9 cellular contexts compared by ENCODE assay signal in genomic region chr12:1602706-1603105, GRCh38. TPM values are rescaled to one million over a fixed set of nuclear protein-coding genes. Genes with fewer than 3 reads are reported as not detected.
DNase-seq lines count a peak whose midpoint lies in the region; ATAC-seq and TF ChIP-seq lines count a peak whose summit lies in the region.
"Not testable (repeated sequence)": the region's sequence is repeated elsewhere in the genome, so short reads cannot be mapped to it uniquely, and the experiment has no call there.
"Had no signal": no experiment of that assay in that cellular context is flagged by ENCODE, and none has a peak within 500 bp of the region (broad histone marks: within the 10 kb centered on the region; RNA-seq: fewer than 3 reads in every experiment).

No MANE protein-coding gene starts in this region.

- intact Hi-C loops in CD4-positive, alpha-beta memory T cell (cut with micrococcal nuclease), result loop anchor here (10.0 kb wide), 1 partner anchor 328 kb away; no protein-coding TSS in a partner anchor
- intact Hi-C loops in transverse colon (cut with DNase I; ENCODE audit: low total_unique reads), result not testable (repeated sequence)

- not testable (repeated sequence) for DNase-seq in CD4-positive, alpha-beta memory T cell; activated CD8-positive, alpha-beta T cell treated with anti-CD3 and anti-CD28 coated beads, Interleukin-2, amount 10 ng/mL, durations not matched to agents 7 days and 5 days; effector memory CD4-positive, alpha-beta T cell; naive thymus-derived CD8-positive, alpha-beta T cell; transverse colon

- TF ChIP-seq POLR2A in transverse colon (IDR thresholded peaks at IDR 0.05), result not testable (repeated sequence)

- not testable (repeated sequence) for TF ChIP-seq CTCF in transverse colon (IDR thresholded peaks at IDR 0.05)

- peak overlapping the region; percentile 78 to 100 (median 98) for H3K27ac Mint-ChIP-seq in CD4-positive, alpha-beta memory T cell
- peak overlapping the region in 1 of 3 donors; percentile 72 for H3K27ac Mint-ChIP-seq in IgD-negative memory B cell
- H3K27ac Mint-ChIP-seq in T-helper 1 cell treated with Interleukin-12 subunit alpha and Interleukin-12 subunit beta and Interleukin-4 antibody, amounts not matched to agents 30 μg/mL and 1 μg/mL, for 36 hours, result peak overlapping the region; percentile 89
- H3K27ac Mint-ChIP-seq in activated CD8-positive, alpha-beta T cell treated with anti-CD3 and anti-CD28 coated beads, Interleukin-2, amount 10 ng/mL, durations not matched to agents 7 days and 5 days, result peak overlapping the region; percentile 90
- H3K27ac Mint-ChIP-seq in activated naive CD8-positive, alpha-beta T cell, result peak overlapping the region; percentile 93
- H3K27ac Mint-ChIP-seq in naive thymus-derived CD8-positive, alpha-beta T cell, result peak overlapping the region in 9 of 10 donors; percentile 97 to 99 (median 98)

- H3K9me3 ChIP-seq in CD4-positive, alpha-beta memory T cell (ENCODE audit: control insufficient read depth in 1 of 2, low read length in 2 of 2); effector memory CD4-positive, alpha-beta T cell (ENCODE audit: control insufficient read depth, low read length); transverse colon: not testable (repeated sequence)

- TF ChIP-seq EP300 in transverse colon (IDR thresholded peaks at IDR 0.05; ENCODE audit: low read depth), result not testable (repeated sequence)

- H3K36me3 ChIP-seq in CD4-positive, alpha-beta memory T cell (ENCODE audit: insufficient read depth, low read length); effector memory CD4-positive, alpha-beta T cell (ENCODE audit: control insufficient read depth, insufficient read depth, low read length); transverse colon: not testable (repeated sequence)

- POLR2A ChIA-PET in CD4-positive, alpha-beta memory T cell (lab: Charles Lee; ENCODE audit: partially characterized antibody), result interaction anchor here (0.8 to 4.6 kb wide), 4 partner anchors 10 to 484 kb away, joined by 3 to 142 read pairs (median 5); partner anchors contain the start of gene FBXL14
- POLR2A ChIA-PET in activated CD8-positive, alpha-beta T cell treated with anti-CD3 and anti-CD28 coated beads, Interleukin-2, amount 10 ng/mL, durations not matched to agents 7 days and 5 days (lab: Charles Lee), result interaction anchor here (0.9 to 3.7 kb wide), 2 partner anchors 9 to 52 kb away, joined by 4 to 39 read pairs; partner anchors contain the start of gene FBXL14
- POLR2A ChIA-PET in naive thymus-derived CD8-positive, alpha-beta T cell (lab: Charles Lee), result interaction anchor here (0.9 to 3.5 kb wide), 7 partner anchors 9 to 493 kb away, joined by 3 to 62 read pairs (median 6); partner anchors contain the start of gene FBXL14

- H3K4me3 Mint-ChIP-seq in CD4-positive, alpha-beta memory T cell, result peak overlapping the region in 6 of 8 donors; percentile 36 to 93 (median 68)
- H3K4me3 Mint-ChIP-seq in IgD-negative memory B cell, result peak overlapping the region in 3 of 4 donors; percentile 25 to 94 (median 57)
- H3K4me3 Mint-ChIP-seq in T-helper 1 cell treated with Interleukin-12 subunit alpha and Interleukin-12 subunit beta and Interleukin-4 antibody, amounts not matched to agents 30 μg/mL and 1 μg/mL, for 36 hours; activated CD8-positive, alpha-beta T cell treated with anti-CD3 and anti-CD28 coated beads, Interleukin-2, amount 10 ng/mL, durations not matched to agents 7 days and 5 days: not testable (repeated sequence)
- peak overlapping the region; percentile 91 for H3K4me3 Mint-ChIP-seq in activated naive CD8-positive, alpha-beta T cell
- peak overlapping the region in 7 of 10 donors; percentile 32 to 97 (median 50) for H3K4me3 Mint-ChIP-seq in naive thymus-derived CD8-positive, alpha-beta T cell

- not testable (repeated sequence) for H3K27me3 ChIP-seq in CD4-positive, alpha-beta memory T cell (ENCODE audit: insufficient read depth, low read length); effector memory CD4-positive, alpha-beta T cell (replicated peaks; ENCODE audit: control insufficient read depth, insufficient read depth, low read length, poor library complexity, severe bottlenecking); transverse colon

- H3K4me1 Mint-ChIP-seq in CD4-positive, alpha-beta memory T cell, result peaks cover 18 to 53% (median 28%) of the 10 kb centered on the region in 4 donors
- peaks cover 19 to 28% (median 23%) of the 10 kb centered on the region in 3 donors for H3K4me1 Mint-ChIP-seq in IgD-negative memory B cell
- H3K4me1 Mint-ChIP-seq in T-helper 1 cell treated with Interleukin-12 subunit alpha and Interleukin-12 subunit beta and Interleukin-4 antibody, amounts not matched to agents 30 μg/mL and 1 μg/mL, for 36 hours (ENCODE audit: low read depth), result peaks cover 28% of the 10 kb centered on the region
- peaks cover 39% of the 10 kb centered on the region for H3K4me1 Mint-ChIP-seq in activated CD8-positive, alpha-beta T cell treated with anti-CD3 and anti-CD28 coated beads, Interleukin-2, amount 10 ng/mL, durations not matched to agents 7 days and 5 days (ENCODE audit: low read depth)
- peaks cover 34% of the 10 kb centered on the region for H3K4me1 Mint-ChIP-seq in activated naive CD8-positive, alpha-beta T cell (ENCODE audit: low read depth)
- peaks cover 18 to 38% (median 33%) of the 10 kb centered on the region in 4 donors for H3K4me1 Mint-ChIP-seq in naive thymus-derived CD8-positive, alpha-beta T cell

- H3K27ac ChIP-seq in CD4-positive, alpha-beta memory T cell (ENCODE audit: low read depth, low read length), result peak overlapping the region; percentile 60
- H3K27ac ChIP-seq in effector memory CD4-positive, alpha-beta T cell (ENCODE audit: insufficient read depth, low read length, poor library complexity, severe bottlenecking), result peak overlapping the region; percentile 72
- H3K27ac ChIP-seq in transverse colon, result peak overlapping the region in 3 of 4 donors; percentile 76 to 88 (median 80)

- H3K9me3 Mint-ChIP-seq in CD4-positive, alpha-beta memory T cell; IgD-negative memory B cell; T-helper 1 cell treated with Interleukin-12 subunit alpha and Interleukin-12 subunit beta and Interleukin-4 antibody, amounts not matched to agents 30 μg/mL and 1 μg/mL, for 36 hours; activated CD8-positive, alpha-beta T cell treated with anti-CD3 and anti-CD28 coated beads, Interleukin-2, amount 10 ng/mL, durations not matched to agents 7 days and 5 days (ENCODE audit: insufficient read depth); activated naive CD8-positive, alpha-beta T cell (ENCODE audit: low read depth); naive thymus-derived CD8-positive, alpha-beta T cell: not testable (repeated sequence)

- ATAC-seq in activated CD8-positive, alpha-beta T cell treated with anti-CD3 and anti-CD28 coated beads, Interleukin-2, amount 10 ng/mL, durations not matched to agents 7 days and 5 days; naive thymus-derived CD8-positive, alpha-beta T cell: not testable (repeated sequence)

- H3K36me3 Mint-ChIP-seq in CD4-positive, alpha-beta memory T cell; IgD-negative memory B cell; T-helper 1 cell treated with Interleukin-12 subunit alpha and Interleukin-12 subunit beta and Interleukin-4 antibody, amounts not matched to agents 30 μg/mL and 1 μg/mL, for 36 hours (ENCODE audit: low read depth); activated CD8-positive, alpha-beta T cell treated with anti-CD3 and anti-CD28 coated beads, Interleukin-2, amount 10 ng/mL, durations not matched to agents 7 days and 5 days (ENCODE audit: low read depth); activated naive CD8-positive, alpha-beta T cell; naive thymus-derived CD8-positive, alpha-beta T cell: not testable (repeated sequence)

- in situ Hi-C loops in transverse colon (cut with MboI; ENCODE audit: low pct_ligation_motif_present in 1 of 4, low pct_unique_long_range_greater_than_20kb in 1 of 4, low sequenced_read_pairs in 3 of 4), result loop anchor here in 1 of 4 donors (10.0 kb wide), 1 partner anchor 488 kb away; no protein-coding TSS in a partner anchor

- WGBS in transverse colon (ENCODE audit: low coverage in 1 of 2), 2 donors, result 76 to 90% methylated on average over 2 to 9 of the region's 9 CpGs

- H3K4me1 ChIP-seq in CD4-positive, alpha-beta memory T cell (ENCODE audit: insufficient read depth, low read length), result peaks cover 27% of the 10 kb centered on the region
- peaks cover 11% of the 10 kb centered on the region for H3K4me1 ChIP-seq in effector memory CD4-positive, alpha-beta T cell (ENCODE audit: control insufficient read depth, insufficient read depth, low read length, poor library complexity, severe bottlenecking)
- peaks cover 13 to 41% (median 20%) of the 10 kb centered on the region in 4 donors for H3K4me1 ChIP-seq in transverse colon

- H3K27me3 Mint-ChIP-seq in CD4-positive, alpha-beta memory T cell; IgD-negative memory B cell; T-helper 1 cell treated with Interleukin-12 subunit alpha and Interleukin-12 subunit beta and Interleukin-4 antibody, amounts not matched to agents 30 μg/mL and 1 μg/mL, for 36 hours (ENCODE audit: low read depth); activated CD8-positive, alpha-beta T cell treated with anti-CD3 and anti-CD28 coated beads, Interleukin-2, amount 10 ng/mL, durations not matched to agents 7 days and 5 days (ENCODE audit: low read depth); activated naive CD8-positive, alpha-beta T cell; naive thymus-derived CD8-positive, alpha-beta T cell: not testable (repeated sequence)

- CTCF ChIA-PET in CD4-positive, alpha-beta memory T cell (lab: Charles Lee; ENCODE audit: partially characterized antibody), result interaction anchor here (1.1 to 6.4 kb wide), 8 partner anchors 10 to 1055 kb away, joined by 3 to 124 read pairs (median 20); no protein-coding TSS in a partner anchor
- CTCF ChIA-PET in activated CD8-positive, alpha-beta T cell treated with anti-CD3 and anti-CD28 coated beads, Interleukin-2, amount 10 ng/mL, durations not matched to agents 7 days and 5 days (lab: Charles Lee), result interaction anchor here (1.0 to 5.2 kb wide), 9 partner anchors 9 to 653 kb away, joined by 3 to 56 read pairs (median 6); partner anchors contain the start of gene RAD52

- not testable (repeated sequence) for H3K4me3 ChIP-seq in CD4-positive, alpha-beta memory T cell (ENCODE audit: low read length in 2 of 2); effector memory CD4-positive, alpha-beta T cell (ENCODE audit: insufficient read depth, low read depth, low read length, poor library complexity, severe bottlenecking); transverse colon

RNA-seq across cellular contexts. Expression of gene FBXL14, which starts 8.3 kb away (rescaled TPM):
- 10 to 100 TPM; 41.6 to 43.4 TPM for total RNA-seq in CD4-positive, alpha-beta memory T cell
- polyA plus RNA-seq in CD4-positive, alpha-beta memory T cell, result 10 to 100 TPM; 14.6 to 29.2 TPM
- 20.5 TPM for polyA plus RNA-seq in IgD-negative memory B cell
- 10 to 100 TPM; 27.5 to 28.9 TPM for total RNA-seq in activated CD8-positive, alpha-beta T cell treated with anti-CD3 and anti-CD28 coated beads, Interleukin-2, amount 10 ng/mL, durations not matched to agents 7 days and 5 days
- 10 to 100 TPM; 36.5 to 38.8 TPM for total RNA-seq in naive thymus-derived CD8-positive, alpha-beta T cell
- 10 to 100 TPM; 12.1 to 24.5 (median 16.6) TPM for polyA plus RNA-seq in naive thymus-derived CD8-positive, alpha-beta T cell
- total RNA-seq in transverse colon, result 10 to 100 TPM; 15.5 to 44.4 (median 28.0) TPM

RNA-seq across cellular contexts. Expression of gene WNT5B, which starts 26.3 kb away (rescaled TPM):
- total RNA-seq in CD4-positive, alpha-beta memory T cell, result under 1 TPM in 1 of 2 experiments, not detected in 1; 0.17 TPM
- under 1 TPM in 1 of 2 donors, not detected in 1; 0.61 TPM for polyA plus RNA-seq in CD4-positive, alpha-beta memory T cell
- polyA plus RNA-seq in IgD-negative memory B cell, result 0.33 TPM
- not detected for total RNA-seq in activated CD8-positive, alpha-beta T cell treated with anti-CD3 and anti-CD28 coated beads, Interleukin-2, amount 10 ng/mL, durations not matched to agents 7 days and 5 days
- total RNA-seq in naive thymus-derived CD8-positive, alpha-beta T cell, result not detected
- not detected for polyA plus RNA-seq in naive thymus-derived CD8-positive, alpha-beta T cell
- 1 to 10 TPM in 2 of 4 donors, under 1 TPM in 1, not detected in 1; 0.80 to 3.5 (median 3.5) TPM for total RNA-seq in transverse colon
- total RNA-seq: HT-29 had no signal
